ENCODE assay signal across 21 cellular contexts in the genomic region with DNA sequence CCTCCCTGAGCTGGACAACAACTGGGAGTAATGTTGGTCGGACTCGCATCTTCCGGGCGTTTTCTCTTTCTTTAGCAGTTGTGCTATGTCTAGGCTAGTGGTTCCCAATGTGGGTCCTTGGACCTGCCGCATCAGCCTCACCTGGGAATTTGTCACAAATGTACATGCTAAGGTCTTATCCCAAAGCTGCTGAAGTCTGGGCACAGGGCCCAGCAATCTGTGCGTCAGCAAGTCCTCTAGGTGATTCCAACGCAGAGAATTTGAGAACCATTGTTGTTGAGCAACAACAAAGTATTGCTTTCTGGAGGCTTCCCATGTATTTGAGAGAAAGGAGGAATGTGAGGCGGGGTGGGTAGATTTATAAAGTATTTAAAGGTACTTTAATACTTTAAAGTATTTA. TPM values are rescaled to one million over a fixed set of nuclear protein-coding genes. Genes with fewer than 3 reads are reported as not detected.
DNase-seq lines count a peak whose midpoint lies in the region; ATAC-seq, FAIRE-seq and TF ChIP-seq lines count a peak whose summit lies in the region.
"Had no signal": no experiment of that assay in that cellular context is flagged by ENCODE, and none has a peak within 500 bp of the region (broad histone marks: within the 10 kb centered on the region; RNA-seq: fewer than 3 reads in every experiment).

No MANE protein-coding gene starts in this region.

- POLR2A ChIA-PET in naive thymus-derived CD8-positive, alpha-beta T cell (lab: Charles Lee) = interaction anchor here (0.5 kb wide), 1 partner anchor 8 kb away, joined by 4 read pairs; no protein-coding TSS in a partner anchor

- H3K4me3 ChIP-seq in GM23248 (peak overlapping the region; percentile 54), bronchial epithelial cell (ENCODE audit: low read depth, low read length) (no peak overlapping the region), lower lobe of right lung (no peak overlapping the region)
- H3K4me3 ChIP-seq: tibial nerve had no signal

- H3K27me3 ChIP-seq in GM23248 (replicated peaks; ENCODE audit: insufficient read depth) (no peaks in the 10 kb centered on the region), bronchial epithelial cell (ENCODE audit: control insufficient read depth, insufficient read depth, low read length) (no peaks in the 10 kb centered on the region), lower lobe of right lung (ENCODE audit: low read depth) (peaks cover 17% of the 10 kb centered on the region)
- H3K27me3 ChIP-seq: tibial nerve had no signal

- peak; percentile 5 to 32 for ATAC-seq in lower lobe of right lung
- no peak for ATAC-seq in HG03571 (IDR thresholded peaks at IDR 0.05; ENCODE audit: unreplicated experiment)
- ATAC-seq in HG03520 (IDR thresholded peaks at IDR 0.05; ENCODE audit: unreplicated experiment) = no peak
- ATAC-seq in HG02588 (IDR thresholded peaks at IDR 0.05; ENCODE audit: unreplicated experiment) = no peak
- ATAC-seq in naive thymus-derived CD8-positive, alpha-beta T cell = no peak
- ATAC-seq: activated T-helper 17 cell treated with anti-CD3 and anti-CD28 coated beads, Interleukin-2, amount 50 U/mL, for 72 hours; esophagus mucosa; Right ventricle myocardium inferior had no signal

- H3K9me2 ChIP-seq in GM23248 (ENCODE audit: insufficient read depth) = no peaks in the 10 kb centered on the region

- H4K20me1 ChIP-seq in GM23248 (ENCODE audit: insufficient read depth) = no peaks in the 10 kb centered on the region

- H3K27ac Mint-ChIP-seq in naive thymus-derived CD8-positive, alpha-beta T cell = peak overlapping the region in 1 of 10 donors; percentile 31
- H3K27ac Mint-ChIP-seq: activated naive CD8-positive, alpha-beta T cell treated with anti-CD3 and anti-CD28 coated beads for 36 hours; activated T-helper 17 cell treated with anti-CD3 and anti-CD28 coated beads, Interleukin-2, amount 50 U/mL, for 72 hours; stimulated activated naive CD8-positive, alpha-beta T cell treated with anti-CD3 and anti-CD28 coated beads, Interleukin-15, Interleukin-2, amounts not matched to agents 100 ng/mL and 50 ng/mL, for 24 hours had no signal

- peaks cover 14 to 35% (median 26%) of the 10 kb centered on the region in 5 donors for H3K27me3 Mint-ChIP-seq in naive thymus-derived CD8-positive, alpha-beta T cell

- in situ Hi-C loops in GM23248 (cut with MboI) = no loop called here

- peaks cover 0 to 1% (median 0%) of the 10 kb centered on the region in 9 donors for H3K9me3 Mint-ChIP-seq in naive thymus-derived CD8-positive, alpha-beta T cell
- H3K9me3 Mint-ChIP-seq: activated naive CD8-positive, alpha-beta T cell treated with anti-CD3 and anti-CD28 coated beads for 36 hours; activated T-helper 17 cell treated with anti-CD3 and anti-CD28 coated beads, Interleukin-2, amount 50 U/mL, for 72 hours; H9; stimulated activated naive CD8-positive, alpha-beta T cell treated with anti-CD3 and anti-CD28 coated beads, Interleukin-15, Interleukin-2, amounts not matched to agents 100 ng/mL and 50 ng/mL, for 24 hours had no signal

- H3K4me3 Mint-ChIP-seq in naive thymus-derived CD8-positive, alpha-beta T cell = no peak overlapping the region
- H3K4me3 Mint-ChIP-seq: activated naive CD8-positive, alpha-beta T cell treated with anti-CD3 and anti-CD28 coated beads for 36 hours; activated T-helper 17 cell treated with anti-CD3 and anti-CD28 coated beads, Interleukin-2, amount 50 U/mL, for 72 hours; H9; stimulated activated naive CD8-positive, alpha-beta T cell treated with anti-CD3 and anti-CD28 coated beads, Interleukin-15, Interleukin-2, amounts not matched to agents 100 ng/mL and 50 ng/mL, for 24 hours had no signal

- H2AFZ ChIP-seq in GM23248 = 0 out of 2 replicates have a peak overlapping the region, but pooled peaks have one; percentile 33

- peak; percentile 32 for FAIRE-seq in bronchial epithelial cell (lab: Jason Lieb, UNC)

- intact Hi-C loops in lower lobe of right lung (cut with DNase I) = no loop called here

- H3K36me3 ChIP-seq in GM23248 (ENCODE audit: low read depth) = no peaks in the 10 kb centered on the region
- no peaks in the 10 kb centered on the region for H3K36me3 ChIP-seq in bronchial epithelial cell (ENCODE audit: control insufficient read depth, insufficient read depth, low read length)
- H3K36me3 ChIP-seq in lower lobe of right lung = no peaks in the 10 kb centered on the region
- H3K36me3 ChIP-seq: tibial nerve had no signal

- 47% methylated on average over 8 of the region's 8 CpGs for WGBS in GM23248 (ENCODE audit: low coverage in 1 of 2, low lambda C conversion rate in 2 of 2, missing lambda C conversion rate in 2 of 2), 2 experiments

- H3K9ac ChIP-seq in GM23248 = peak overlapping the region; percentile 64

- peak overlapping the region; percentile 78 for H3K27ac ChIP-seq in GM23248
- no peak overlapping the region for H3K27ac ChIP-seq in lower lobe of right lung
- H3K27ac ChIP-seq: tibial nerve had no signal

- H3K9me3 ChIP-seq in GM23248 (ENCODE audit: low read depth) (no peaks in the 10 kb centered on the region), lower lobe of right lung (no peaks in the 10 kb centered on the region)
- H3K9me3 ChIP-seq: tibial nerve had no signal

- H3F3A ChIP-seq in GM23248 (ENCODE audit: insufficient read depth) = peaks cover 21% of the 10 kb centered on the region

- H3K4me1 Mint-ChIP-seq in naive thymus-derived CD8-positive, alpha-beta T cell = peaks cover 11 to 26% (median 21%) of the 10 kb centered on the region in 4 donors

- H3K4me2 ChIP-seq in GM23248 (ENCODE audit: unreplicated experiment) = peak overlapping the region; percentile 80

- H3K36me3 Mint-ChIP-seq in naive thymus-derived CD8-positive, alpha-beta T cell = no peaks in the 10 kb centered on the region
- H3K36me3 Mint-ChIP-seq: activated naive CD8-positive, alpha-beta T cell treated with anti-CD3 and anti-CD28 coated beads for 36 hours had no signal

- H3K4me1 ChIP-seq in GM23248 (ENCODE audit: insufficient read depth) (peaks cover 28% of the 10 kb centered on the region), lower lobe of right lung (peaks cover 21% of the 10 kb centered on the region)

- H3K79me2 ChIP-seq in GM23248 (ENCODE audit: insufficient read depth) = peaks cover 77% of the 10 kb centered on the region

- TF ChIP-seq CTCF in bronchial epithelial cell (IDR thresholded peaks at IDR 0.05; ENCODE audit: insufficient read depth, low read length, severe bottlenecking) (no peak), lower lobe of right lung (IDR thresholded peaks at IDR 0.05) (no peak)

- DNase-seq in AG20443 (ENCODE audit: low spot score) (peak; percentile 46), GM23248 (peak; percentile 92), bronchial epithelial cell (ENCODE audit: low read depth) (peak; percentile 83), lower lobe of right lung (peak; percentile 70)
- DNase-seq in naive thymus-derived CD8-positive, alpha-beta T cell = no peak
- DNase-seq: activated CD4-positive, alpha-beta T cell treated with anti-CD3 and anti-CD28 coated beads for 4 hours; activated naive CD8-positive, alpha-beta T cell treated with anti-CD3 and anti-CD28 coated beads for 36 hours; DMS79 treated with DMSO at 0.1 percent for 48 hours; H9; Kasumi-1; NCI-H526 treated with DMSO at 0.1 percent for 48 hours; OCI-M1; stimulated activated CD4-positive, alpha-beta T cell treated with anti-CD3 and anti-CD28 coated beads, Interleukin-4, amount 100 ng/mL, for 1 hour had no signal

RNA-seq across cellular contexts. Expression of a gene that starts 4.0 kb away (rescaled TPM):
- total RNA-seq in GM23248 (2014; rRNA removed; shearing (Covaris generic)) = 23.1 and 23.3 TPM in 2 replicates
- polyA plus RNA-seq in GM23248 (2016; fragmentation: Nextera tagmentation; extraction: Ambion mirVana) = 10.1 and 11.2 TPM in 2 replicates
- total RNA-seq in bronchial epithelial cell (18.7 and 26.9 TPM in 2 replicates), lower lobe of right lung (11.8 TPM)
- 1 to 10 TPM in 1 of 2 experiments, under 1 TPM in 1; 0.47 to 1.1 TPM for total RNA-seq in naive thymus-derived CD8-positive, alpha-beta T cell
- 1 to 10 TPM in 1 of 3 donors, under 1 TPM in 2; 0.08 to 1.4 (median 0.26) TPM for polyA plus RNA-seq in naive thymus-derived CD8-positive, alpha-beta T cell

Comparison
In these comparisons a context has a peak if more than half of its experiments do, and no peak if none do; other contexts are left out.
1. DNase-seq: peak in AG20443 (single experiment), GM23248 (single experiment), bronchial epithelial cell (single experiment) and lower lobe of right lung (single experiment); none in naive thymus-derived CD8-positive, alpha-beta T cell (0 of 10).
2. ATAC-seq: peak in lower lobe of right lung (2 of 2); none in HG03571 (single experiment), HG03520 (single experiment), HG02588 (single experiment) and naive thymus-derived CD8-positive, alpha-beta T cell (0 of 2).